ENCODE assay signal across 9 cellular contexts in genomic region chr5:19928556-19929421, GRCh38. TPM values are rescaled to one million over a fixed set of nuclear protein-coding genes. Genes with fewer than 3 reads are reported as not detected.
A peak's percentile ranks its signal among the peaks of the same experiment; 100 is the strongest.
DNase-seq lines count a peak whose midpoint lies in the region; ATAC-seq and TF ChIP-seq lines count a peak whose summit lies in the region.
"Had no signal": no experiment of that assay in that cellular context is flagged by ENCODE, and none has a peak within 500 bp of the region (broad histone marks: within the 10 kb centered on the region; RNA-seq: fewer than 3 reads in every experiment).

No MANE protein-coding gene starts in this region.

- H2AFZ ChIP-seq in ACC112 (ENCODE audit: low read length, unreplicated experiment) (peak overlapping the region; percentile 73), GM23338 (no peak overlapping the region), OCI-LY3 (ENCODE audit: low read depth, low read length) (no peak overlapping the region)

- H3K27me3 ChIP-seq in ACC112 (ENCODE audit: insufficient read depth, low read length) (no peaks in the 10 kb centered on the region), GM23338 (ENCODE audit: insufficient read depth) (no peaks in the 10 kb centered on the region), OCI-LY3 (ENCODE audit: low read depth, low read length) (no peaks in the 10 kb centered on the region)

- H3K4me3 Mint-ChIP-seq in GM23338: peak overlapping the region; percentile 29
- no peak overlapping the region for H3K4me3 Mint-ChIP-seq in activated CD4-positive, alpha-beta memory T cell treated with anti-CD3 and anti-CD28 coated beads, Interleukin-2, amount 10 ng/mL, durations not matched to agents 7 days and 5 days
- no peak overlapping the region for H3K4me3 Mint-ChIP-seq in stimulated activated naive CD8-positive, alpha-beta T cell treated with anti-CD3 and anti-CD28 coated beads, Interleukin-15, amount 100 ng/mL, for 72 hours
- H3K4me3 Mint-ChIP-seq: activated naive CD4-positive, alpha-beta T cell treated with anti-CD3 and anti-CD28 coated beads, Interleukin-2, amount 50 U/mL, for 24 hours had no signal

- peaks cover 38% of the 10 kb centered on the region for H3K4me1 Mint-ChIP-seq in GM23338
- H3K4me1 Mint-ChIP-seq in activated CD4-positive, alpha-beta memory T cell treated with anti-CD3 and anti-CD28 coated beads, Interleukin-2, amount 10 ng/mL, durations not matched to agents 7 days and 5 days: no peaks in the 10 kb centered on the region
- no peaks in the 10 kb centered on the region for H3K4me1 Mint-ChIP-seq in stimulated activated naive CD8-positive, alpha-beta T cell treated with anti-CD3 and anti-CD28 coated beads, Interleukin-15, amount 100 ng/mL, for 72 hours
- H3K4me1 Mint-ChIP-seq: activated naive CD4-positive, alpha-beta T cell treated with anti-CD3 and anti-CD28 coated beads, Interleukin-2, amount 50 U/mL, for 24 hours had no signal

- peak overlapping the region; percentile 33 for H3K4me2 ChIP-seq in GM23338
- H3K4me2 ChIP-seq in OCI-LY3 (ENCODE audit: low read length): peak overlapping the region; percentile 24

- TF ChIP-seq CTCF in GM23338 (conservative IDR thresholded peaks at IDR 0.05; ENCODE audit: low read depth in 2 of 2) (no peak), OCI-LY3 (IDR thresholded peaks at IDR 0.05; ENCODE audit: low read depth, low read length) (no peak)

- H3K9me2 ChIP-seq in GM23338 (ENCODE audit: insufficient read depth): no peaks in the 10 kb centered on the region

- peak overlapping the region; percentile 77 for H3K27ac ChIP-seq in ACC112 (ENCODE audit: low read depth, low read length)
- H3K27ac ChIP-seq in GM23338 (ENCODE audit: low read depth): no peak overlapping the region
- H3K27ac ChIP-seq in OCI-LY3 (ENCODE audit: low read length): no peak overlapping the region

- H3K9me3 ChIP-seq in OCI-LY3 (ENCODE audit: insufficient read depth, low read length): no peaks in the 10 kb centered on the region

- CTCF ChIA-PET in activated CD4-positive, alpha-beta memory T cell treated with anti-CD3 and anti-CD28 coated beads, Interleukin-2, amount 10 ng/mL, durations not matched to agents 7 days and 5 days (lab: Charles Lee): no interaction called here

- H3K79me2 ChIP-seq in ACC112 (ENCODE audit: control insufficient read depth, insufficient read depth, low read length, unreplicated experiment) (no peaks in the 10 kb centered on the region), GM23338 (replicated peaks; ENCODE audit: insufficient read depth) (no peaks in the 10 kb centered on the region), OCI-LY3 (ENCODE audit: low read length) (no peaks in the 10 kb centered on the region)

- H3K36me3 ChIP-seq in ACC112 (ENCODE audit: insufficient read depth, low read length) (no peaks in the 10 kb centered on the region), GM23338 (ENCODE audit: insufficient read depth) (no peaks in the 10 kb centered on the region), OCI-LY3 (replicated peaks; ENCODE audit: low read depth, low read length) (no peaks in the 10 kb centered on the region)

- H3K36me3 Mint-ChIP-seq in GM23338 (ENCODE audit: low read depth): no peaks in the 10 kb centered on the region
- H3K36me3 Mint-ChIP-seq in activated CD4-positive, alpha-beta memory T cell treated with anti-CD3 and anti-CD28 coated beads, Interleukin-2, amount 10 ng/mL, durations not matched to agents 7 days and 5 days (ENCODE audit: low read depth): no peaks in the 10 kb centered on the region
- H3K36me3 Mint-ChIP-seq: activated naive CD4-positive, alpha-beta T cell treated with anti-CD3 and anti-CD28 coated beads, Interleukin-2, amount 50 U/mL, for 24 hours had no signal

- no peak overlapping the region for H3K9ac ChIP-seq in OCI-LY3 (ENCODE audit: low read length)

- POLR2A ChIA-PET in activated CD4-positive, alpha-beta memory T cell treated with anti-CD3 and anti-CD28 coated beads, Interleukin-2, amount 10 ng/mL, durations not matched to agents 7 days and 5 days (lab: Charles Lee): no interaction called here

- H4K20me1 ChIP-seq in GM23338 (replicated peaks; ENCODE audit: insufficient read depth) (no peaks in the 10 kb centered on the region), OCI-LY3 (ENCODE audit: insufficient read depth, low read length) (no peaks in the 10 kb centered on the region)

- no peak overlapping the region for H3K27ac Mint-ChIP-seq in GM23338
- no peak overlapping the region for H3K27ac Mint-ChIP-seq in activated CD4-positive, alpha-beta memory T cell treated with anti-CD3 and anti-CD28 coated beads, Interleukin-2, amount 10 ng/mL, durations not matched to agents 7 days and 5 days
- no peak overlapping the region for H3K27ac Mint-ChIP-seq in stimulated activated naive CD8-positive, alpha-beta T cell treated with anti-CD3 and anti-CD28 coated beads, Interleukin-15, amount 100 ng/mL, for 72 hours
- H3K27ac Mint-ChIP-seq: activated naive CD4-positive, alpha-beta T cell treated with anti-CD3 and anti-CD28 coated beads, Interleukin-2, amount 50 U/mL, for 24 hours had no signal

- H3K4me1 ChIP-seq in ACC112 (ENCODE audit: control insufficient read depth, insufficient read depth, low read length, unreplicated experiment) (peaks cover 31% of the 10 kb centered on the region), GM23338 (ENCODE audit: insufficient read depth) (peaks cover 32% of the 10 kb centered on the region), OCI-LY3 (ENCODE audit: low read length) (peaks cover 12% of the 10 kb centered on the region)

- H3K9me3 Mint-ChIP-seq in GM23338: no peaks in the 10 kb centered on the region
- peaks cover 7% of the 10 kb centered on the region for H3K9me3 Mint-ChIP-seq in activated CD4-positive, alpha-beta memory T cell treated with anti-CD3 and anti-CD28 coated beads, Interleukin-2, amount 10 ng/mL, durations not matched to agents 7 days and 5 days
- peaks cover 0 to 9% of the 10 kb centered on the region in 2 donors for H3K9me3 Mint-ChIP-seq in stimulated activated naive CD8-positive, alpha-beta T cell treated with anti-CD3 and anti-CD28 coated beads, Interleukin-15, amount 100 ng/mL, for 72 hours

- H3F3A ChIP-seq in GM23338 (replicated peaks; ENCODE audit: low read depth): no peaks in the 10 kb centered on the region

- ATAC-seq in GM23338: peak; percentile 44
- peak; percentile 88 for ATAC-seq in esophagus mucosa
- ATAC-seq in HG03039 (IDR thresholded peaks at IDR 0.05; ENCODE audit: unreplicated experiment): no peak
- ATAC-seq in stimulated activated naive CD8-positive, alpha-beta T cell treated with anti-CD3 and anti-CD28 coated beads, Interleukin-15, amount 100 ng/mL, for 72 hours: no peak
- ATAC-seq in GM18867 (IDR thresholded peaks at IDR 0.05; ENCODE audit: unreplicated experiment): no peak

- no peaks in the 10 kb centered on the region for H3K27me3 Mint-ChIP-seq in GM23338 (ENCODE audit: insufficient read depth, low read depth, poor library complexity)
- no peaks in the 10 kb centered on the region for H3K27me3 Mint-ChIP-seq in activated CD4-positive, alpha-beta memory T cell treated with anti-CD3 and anti-CD28 coated beads, Interleukin-2, amount 10 ng/mL, durations not matched to agents 7 days and 5 days
- no peaks in the 10 kb centered on the region for H3K27me3 Mint-ChIP-seq in stimulated activated naive CD8-positive, alpha-beta T cell treated with anti-CD3 and anti-CD28 coated beads, Interleukin-15, amount 100 ng/mL, for 72 hours
- H3K27me3 Mint-ChIP-seq: activated naive CD4-positive, alpha-beta T cell treated with anti-CD3 and anti-CD28 coated beads, Interleukin-2, amount 50 U/mL, for 24 hours had no signal

- peak; percentile 8 for DNase-seq in GM23338 (ENCODE audit: low spot score)
- DNase-seq in activated CD4-positive, alpha-beta memory T cell treated with anti-CD3 and anti-CD28 coated beads, Interleukin-2, amount 10 ng/mL, durations not matched to agents 7 days and 5 days: no peak
- DNase-seq in stimulated activated naive CD8-positive, alpha-beta T cell treated with anti-CD3 and anti-CD28 coated beads, Interleukin-15, amount 100 ng/mL, for 72 hours: no peak

- no peak overlapping the region for H3K4me3 ChIP-seq in ACC112 (ENCODE audit: low read depth, low read length)
- no peak overlapping the region for H3K4me3 ChIP-seq in GM23338
- H3K4me3 ChIP-seq in OCI-LY3 (ENCODE audit: low read length): no peak overlapping the region

TF ChIP-seq in GM23338, 12 proteins besides CTCF, POLR2A, EP300 and RAD21:
- TF ChIP-seq ZNF331 (CRISPR knock-in tag; IDR thresholded peaks at IDR 0.05; ENCODE audit: low read depth) (no peak), JUNB (IDR thresholded peaks at IDR 0.05; ENCODE audit: unreplicated experiment) (no peak)

RNA-seq across cellular contexts. Expression of gene CDH18, which starts 59.2 kb away (rescaled TPM):
- total RNA-seq in GM23338 (2014; rRNA removed; shearing (Covaris generic)): 0.66 and 1.3 TPM in 2 replicates
- polyA plus RNA-seq in GM23338 (2016; fragmentation: Nextera tagmentation; extraction: Ambion mirVana): 0.50 TPM in 1 of 2 replicates, not detected in the other
- total RNA-seq in esophagus mucosa: not detected
- total RNA-seq in activated CD4-positive, alpha-beta memory T cell treated with anti-CD3 and anti-CD28 coated beads, Interleukin-2, amount 10 ng/mL, durations not matched to agents 7 days and 5 days: not detected

Comparison
In these comparisons a context has a peak if more than half of its experiments do, and no peak if none do; other contexts are left out.
1. ATAC-seq: peak in GM23338 (single experiment) and esophagus mucosa (single experiment); none in HG03039 (single experiment), stimulated activated naive CD8-positive, alpha-beta T cell treated with anti-CD3 and anti-CD28 coated beads, Interleukin-15, amount 100 ng/mL, for 72 hours (single experiment) and GM18867 (single experiment).